11 cellular contexts compared by ENCODE assay signal in the genomic region with DNA sequence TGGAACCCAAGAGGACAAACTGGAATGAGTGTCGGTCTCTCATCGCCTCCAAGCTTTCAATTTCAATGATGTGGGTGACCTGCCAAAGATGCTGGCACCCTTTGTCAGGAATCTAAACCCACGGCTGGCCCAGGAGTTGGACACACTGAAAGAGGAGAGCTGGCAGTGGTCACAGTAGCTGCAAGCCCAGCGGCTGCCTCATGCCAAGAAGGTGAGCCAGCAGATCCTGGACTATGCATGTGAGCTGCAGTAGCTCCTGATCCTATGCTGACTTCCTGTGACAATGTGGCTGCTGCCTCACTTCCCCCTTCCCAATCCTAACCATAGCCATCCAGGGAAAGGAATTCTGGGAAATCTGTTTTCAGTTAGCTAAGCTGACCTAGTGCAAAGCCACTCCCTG.
DNase-seq lines count a peak whose midpoint lies in the region; ATAC-seq, FAIRE-seq and TF ChIP-seq lines count a peak whose summit lies in the region.
"Had no signal": no experiment of that assay in that cellular context is flagged by ENCODE, and none has a peak within 500 bp of the region (broad histone marks: within the 10 kb centered on the region; RNA-seq: fewer than 3 reads in every experiment).

No MANE protein-coding gene starts in this region.

- no peak for ATAC-seq in activated CD8-positive, alpha-beta T cell treated with anti-CD3 and anti-CD28 coated beads, Interleukin-2, amount 10 ng/mL, durations not matched to agents 7 days and 5 days
- no peak for ATAC-seq in stimulated activated effector memory CD8-positive, alpha-beta T cell treated with anti-CD3 and anti-CD28 coated beads, Interleukin-12 subunit alpha, Interleukin-12 subunit beta, amount 100 ng/mL, for 72 hours

- FAIRE-seq in GM19239 (lab: Jason Lieb, UNC) = no peak

- H3K27me3 Mint-ChIP-seq in activated naive CD4-positive, alpha-beta T cell treated with anti-CD3 and anti-CD28 coated beads, Interleukin-2, amount 50 U/mL, for 24 hours = no peaks in the 10 kb centered on the region
- H3K27me3 Mint-ChIP-seq in activated CD8-positive, alpha-beta T cell treated with anti-CD3 and anti-CD28 coated beads, Interleukin-2, amount 10 ng/mL, durations not matched to agents 7 days and 5 days (ENCODE audit: low read depth) = no peaks in the 10 kb centered on the region
- peaks cover 2% of the 10 kb centered on the region for H3K27me3 Mint-ChIP-seq in glutamatergic neuron (ENCODE audit: unreplicated experiment)

- no peaks in the 10 kb centered on the region for H3K9me3 Mint-ChIP-seq in activated naive CD4-positive, alpha-beta T cell treated with anti-CD3 and anti-CD28 coated beads, Interleukin-2, amount 50 U/mL, for 24 hours
- H3K9me3 Mint-ChIP-seq in activated CD8-positive, alpha-beta T cell treated with anti-CD3 and anti-CD28 coated beads, Interleukin-2, amount 10 ng/mL, durations not matched to agents 7 days and 5 days (ENCODE audit: insufficient read depth) = no peaks in the 10 kb centered on the region
- H3K9me3 Mint-ChIP-seq in stimulated activated effector memory CD8-positive, alpha-beta T cell treated with anti-CD3 and anti-CD28 coated beads, Interleukin-12 subunit alpha, Interleukin-12 subunit beta, amount 100 ng/mL, for 72 hours = no peaks in the 10 kb centered on the region
- peaks cover 7% of the 10 kb centered on the region for H3K9me3 Mint-ChIP-seq in glutamatergic neuron (ENCODE audit: unreplicated experiment)

- no peak for DNase-seq in activated naive CD4-positive, alpha-beta T cell treated with Interleukin-2 at 50 U/mL for 16 hours
- DNase-seq in activated CD8-positive, alpha-beta T cell treated with anti-CD3 and anti-CD28 coated beads, Interleukin-2, amount 10 ng/mL, durations not matched to agents 7 days and 5 days = no peak
- DNase-seq in hypothalamus (lab: John Stamatoyannopoulos, UW) (peak in 36 of 51 donors; percentile 1 to 84 (median 35)), glutamatergic neuron (no peak), GM19239 (ENCODE audit: insufficient read length, low spot score) (no peak), NCI-H345 treated with DMSO at 0.1 percent for 48 hours (lab: John Stamatoyannopoulos, UW; ENCODE audit: unreplicated experiment) (no peak)
- no peak for DNase-seq in stimulated activated effector memory CD8-positive, alpha-beta T cell treated with anti-CD3 and anti-CD28 coated beads, Interleukin-12 subunit alpha, Interleukin-12 subunit beta, amount 100 ng/mL, for 72 hours (ENCODE audit: low spot score in 2 of 2)
- DNase-seq: ACHN; activated CD8-positive, alpha-beta memory T cell treated with anti-CD3 and anti-CD28 coated beads, Interleukin-2, amount 50 U/mL, for 4 hours; WERI-Rb-1 had no signal

- TF ChIP-seq CTCF in glutamatergic neuron (IDR thresholded peaks at IDR 0.05; ENCODE audit: partially characterized antibody, unreplicated experiment) = no peak

- no peaks in the 10 kb centered on the region for H3K36me3 Mint-ChIP-seq in activated naive CD4-positive, alpha-beta T cell treated with anti-CD3 and anti-CD28 coated beads, Interleukin-2, amount 50 U/mL, for 24 hours
- H3K36me3 Mint-ChIP-seq in activated CD8-positive, alpha-beta T cell treated with anti-CD3 and anti-CD28 coated beads, Interleukin-2, amount 10 ng/mL, durations not matched to agents 7 days and 5 days (ENCODE audit: low read depth) = peaks cover 5% of the 10 kb centered on the region
- H3K36me3 Mint-ChIP-seq in stimulated activated effector memory CD8-positive, alpha-beta T cell treated with anti-CD3 and anti-CD28 coated beads, Interleukin-12 subunit alpha, Interleukin-12 subunit beta, amount 100 ng/mL, for 72 hours = no peaks in the 10 kb centered on the region
- H3K36me3 Mint-ChIP-seq in glutamatergic neuron (ENCODE audit: unreplicated experiment) = no peaks in the 10 kb centered on the region

- H3K4me1 Mint-ChIP-seq in activated naive CD4-positive, alpha-beta T cell treated with anti-CD3 and anti-CD28 coated beads, Interleukin-2, amount 50 U/mL, for 24 hours = peaks cover 74% of the 10 kb centered on the region
- peaks cover 65% of the 10 kb centered on the region for H3K4me1 Mint-ChIP-seq in activated CD8-positive, alpha-beta T cell treated with anti-CD3 and anti-CD28 coated beads, Interleukin-2, amount 10 ng/mL, durations not matched to agents 7 days and 5 days (ENCODE audit: low read depth)
- peaks cover 55% of the 10 kb centered on the region for H3K4me1 Mint-ChIP-seq in stimulated activated effector memory CD8-positive, alpha-beta T cell treated with anti-CD3 and anti-CD28 coated beads, Interleukin-12 subunit alpha, Interleukin-12 subunit beta, amount 100 ng/mL, for 72 hours
- peaks cover 8% of the 10 kb centered on the region for H3K4me1 Mint-ChIP-seq in glutamatergic neuron (ENCODE audit: low read depth, unreplicated experiment)

- H3K27ac Mint-ChIP-seq in activated naive CD4-positive, alpha-beta T cell treated with anti-CD3 and anti-CD28 coated beads, Interleukin-2, amount 50 U/mL, for 24 hours = peak overlapping the region; percentile 90
- H3K27ac Mint-ChIP-seq in activated CD8-positive, alpha-beta T cell treated with anti-CD3 and anti-CD28 coated beads, Interleukin-2, amount 10 ng/mL, durations not matched to agents 7 days and 5 days = peak overlapping the region; percentile 47
- H3K27ac Mint-ChIP-seq in stimulated activated effector memory CD8-positive, alpha-beta T cell treated with anti-CD3 and anti-CD28 coated beads, Interleukin-12 subunit alpha, Interleukin-12 subunit beta, amount 100 ng/mL, for 72 hours = peak overlapping the region; percentile 33
- no peak overlapping the region for H3K27ac Mint-ChIP-seq in glutamatergic neuron (ENCODE audit: unreplicated experiment)

- POLR2A ChIA-PET in activated CD8-positive, alpha-beta T cell treated with anti-CD3 and anti-CD28 coated beads, Interleukin-2, amount 10 ng/mL, durations not matched to agents 7 days and 5 days (lab: Charles Lee) = no interaction called here

- peak overlapping the region; percentile 34 for H3K4me3 Mint-ChIP-seq in activated naive CD4-positive, alpha-beta T cell treated with anti-CD3 and anti-CD28 coated beads, Interleukin-2, amount 50 U/mL, for 24 hours
- no peak overlapping the region for H3K4me3 Mint-ChIP-seq in activated CD8-positive, alpha-beta T cell treated with anti-CD3 and anti-CD28 coated beads, Interleukin-2, amount 10 ng/mL, durations not matched to agents 7 days and 5 days
- H3K4me3 Mint-ChIP-seq in stimulated activated effector memory CD8-positive, alpha-beta T cell treated with anti-CD3 and anti-CD28 coated beads, Interleukin-12 subunit alpha, Interleukin-12 subunit beta, amount 100 ng/mL, for 72 hours = no peak overlapping the region
- no peak overlapping the region for H3K4me3 Mint-ChIP-seq in glutamatergic neuron (ENCODE audit: unreplicated experiment)

- CTCF ChIA-PET in activated CD8-positive, alpha-beta T cell treated with anti-CD3 and anti-CD28 coated beads, Interleukin-2, amount 10 ng/mL, durations not matched to agents 7 days and 5 days (lab: Charles Lee) = interaction anchor here (0.8 to 1.3 kb wide), 2 partner anchors 32 to 41 kb away, joined by 3 read pairs; no protein-coding TSS in a partner anchor

Comparison
In these comparisons a context has a peak if more than half of its experiments do, and no peak if none do; other contexts are left out.
1. DNase-seq: peak in hypothalamus (36 of 51); none in activated naive CD4-positive, alpha-beta T cell treated with Interleukin-2 at 50 U/mL for 16 hours (single experiment), activated CD8-positive, alpha-beta T cell treated with anti-CD3 and anti-CD28 coated beads, Interleukin-2, amount 10 ng/mL, durations not matched to agents 7 days and 5 days (single experiment), stimulated activated effector memory CD8-positive, alpha-beta T cell treated with anti-CD3 and anti-CD28 coated beads, Interleukin-12 subunit alpha, Interleukin-12 subunit beta, amount 100 ng/mL, for 72 hours (0 of 2), glutamatergic neuron (single experiment), GM19239 (single experiment) and NCI-H345 treated with DMSO at 0.1 percent for 48 hours (single experiment).